Comparison of ENCODE assay signal across 15 cellular contexts in the genomic region with DNA sequence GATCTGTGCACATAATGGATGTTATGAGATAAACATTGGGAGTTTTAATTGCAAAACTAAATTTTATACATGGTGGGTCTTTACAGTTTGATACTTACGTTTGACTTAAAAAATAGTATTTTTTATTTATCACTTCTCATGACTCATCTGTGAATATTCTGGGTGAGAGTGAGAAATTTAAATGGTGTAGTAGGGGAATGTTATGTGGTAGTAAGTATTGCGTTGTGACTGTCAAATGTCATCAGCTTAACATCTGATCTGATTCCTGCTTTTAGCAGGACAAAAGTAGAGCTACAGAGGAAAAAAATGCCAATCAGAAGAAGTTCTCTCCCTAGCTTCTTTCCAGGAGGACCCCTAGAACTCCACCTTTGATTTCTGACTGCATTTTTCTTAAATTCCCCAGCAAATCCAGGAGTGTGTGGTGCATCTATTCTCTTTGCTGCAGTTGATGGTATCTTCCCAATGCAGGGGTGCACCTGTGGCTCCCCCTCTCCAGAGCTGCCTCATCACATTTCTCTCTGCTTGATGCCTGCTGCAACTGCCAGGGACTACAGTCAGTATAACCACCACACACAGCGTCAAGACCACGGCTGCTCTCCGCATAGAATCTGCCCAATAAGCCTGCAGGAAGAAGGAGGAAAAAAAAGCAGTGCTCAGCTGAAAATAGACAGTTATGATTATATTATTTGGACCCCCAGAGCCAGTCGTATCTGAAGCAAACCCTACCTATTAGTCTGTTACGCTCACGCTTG.
"Had no signal": no experiment of that assay in that cellular context is flagged by ENCODE, and none has a peak within 500 bp of the region (broad histone marks: within the 10 kb centered on the region; RNA-seq: fewer than 3 reads in every experiment).

No MANE protein-coding gene starts in this region.

- H3K27ac Mint-ChIP-seq: naive thymus-derived CD8-positive, alpha-beta T cell; nephron progenitor cell had no signal

- H3K4me3 Mint-ChIP-seq: naive thymus-derived CD8-positive, alpha-beta T cell; nephron progenitor cell had no signal

- DNase-seq: dorsolateral prefrontal cortex; effector CD4-positive, alpha-beta T cell; head of caudate nucleus; left ventricle myocardium superior; lower lobe of right lung; naive thymus-derived CD8-positive, alpha-beta T cell; nephron progenitor cell; nucleus accumbens; stimulated activated CD4-positive, alpha-beta T cell treated with anti-CD3 and anti-CD28 coated beads, Interleukin-12 subunit alpha, Interleukin-12 subunit beta, amount 100 ng/mL, for 4 hours; stimulated activated CD4-positive, alpha-beta T cell treated with anti-CD3 and anti-CD28 coated beads, Interleukin-1b, Interleukin-23, amount 100 ng/mL, for 48 hours; stimulated activated CD4-positive, alpha-beta T cell treated with anti-CD3 and anti-CD28 coated beads, Interleukin-4, amount 100 ng/mL, for 1 hour; stimulated activated CD8-positive, alpha-beta memory T cell treated with anti-CD3 and anti-CD28 coated beads, Interleukin-4, amount 100 ng/mL, for 48 hours; stimulated activated naive CD4-positive, alpha-beta T cell; upper lobe of left lung had no signal

- ATAC-seq: left ventricle myocardium superior; lower lobe of right lung; naive thymus-derived CD8-positive, alpha-beta T cell; sciatic nerve had no signal

- H3K36me3 Mint-ChIP-seq: naive thymus-derived CD8-positive, alpha-beta T cell had no signal

- H3K4me1 Mint-ChIP-seq: naive thymus-derived CD8-positive, alpha-beta T cell; nephron progenitor cell had no signal

- H3K9me3 Mint-ChIP-seq: naive thymus-derived CD8-positive, alpha-beta T cell; nephron progenitor cell had no signal
